In genomic region chr6:157227202-157228166, GRCh38 we compare ENCODE assay signal across 8 cellular contexts.
DNase-seq lines count a peak whose midpoint lies in the region; ATAC-seq, FAIRE-seq and TF ChIP-seq lines count a peak whose summit lies in the region.

No MANE protein-coding gene starts in this region.

- H3K4me3 ChIP-seq in PC-9, result no peak overlapping the region
- no peak overlapping the region for H3K4me3 ChIP-seq in epithelial cell of esophagus (ENCODE audit: low read length)
- no peak overlapping the region for H3K4me3 ChIP-seq in stomach

- H3K9me2 ChIP-seq in PC-9 (ENCODE audit: insufficient read depth), result no peaks in the 10 kb centered on the region

- no peak overlapping the region for H3K4me2 ChIP-seq in PC-9

- H3K4me3 Mint-ChIP-seq in activated naive CD4-positive, alpha-beta T cell treated with anti-CD3 and anti-CD28 coated beads, Interleukin-2, amount 10 ng/mL, durations not matched to agents 7 days and 5 days, result peak overlapping the region; percentile 42

- DNase-seq in activated naive CD4-positive, alpha-beta T cell treated with anti-CD3 and anti-CD28 coated beads, Interleukin-2, amount 10 ng/mL, durations not matched to agents 7 days and 5 days, result peak; percentile 80
- DNase-seq in activated naive CD4-positive, alpha-beta T cell treated with Interleukin-2 at 50 U/mL for 16 hours, result no peak
- no peak for DNase-seq in PC-9
- no peak for DNase-seq in epithelial cell of esophagus (ENCODE audit: low read depth)
- no peak for DNase-seq in urothelium cell line (ENCODE audit: low spot score)
- DNase-seq in HPDE6-E6E7 (ENCODE audit: extremely low spot score), result no peak
- DNase-seq in stomach, result no peak

- BruUV-seq in PC-9 (replicated peaks; lab: Mats Ljungman, UMichigan), result no TSS peak

- peak; percentile 86 for FAIRE-seq in urothelium cell line (lab: Jason Lieb, UNC)

- TF ChIP-seq EP300 in stomach (IDR thresholded peaks at IDR 0.05), result no peak

- no peaks in the 10 kb centered on the region for H3F3A ChIP-seq in PC-9 (ENCODE audit: insufficient read depth, low read depth)

- H3K4me1 Mint-ChIP-seq in activated naive CD4-positive, alpha-beta T cell treated with anti-CD3 and anti-CD28 coated beads, Interleukin-2, amount 10 ng/mL, durations not matched to agents 7 days and 5 days, result peaks cover 59% of the 10 kb centered on the region

- no peak for TF ChIP-seq POLR2A in stomach (IDR thresholded peaks at IDR 0.05)

- H3K27ac ChIP-seq in PC-9 (no peak overlapping the region), stomach (peak overlapping the region in 1 of 5 donors; percentile 69)

- H3K9me3 ChIP-seq in PC-9 (ENCODE audit: insufficient read depth, low read depth), result no peaks in the 10 kb centered on the region
- H3K9me3 ChIP-seq in stomach, result no peaks in the 10 kb centered on the region

- POLR2A ChIA-PET in PC-9 (lab: Charles Lee; ENCODE audit: unreplicated experiment), result no interaction called here

- H3K27ac Mint-ChIP-seq in activated naive CD4-positive, alpha-beta T cell treated with anti-CD3 and anti-CD28 coated beads, Interleukin-2, amount 10 ng/mL, durations not matched to agents 7 days and 5 days, result peak overlapping the region; percentile 88

- H3K9me3 Mint-ChIP-seq in activated naive CD4-positive, alpha-beta T cell treated with anti-CD3 and anti-CD28 coated beads, Interleukin-2, amount 10 ng/mL, durations not matched to agents 7 days and 5 days, result no peaks in the 10 kb centered on the region

- no peaks in the 10 kb centered on the region for H3K79me2 ChIP-seq in PC-9 (ENCODE audit: low read depth)

- H3K27me3 ChIP-seq in PC-9 (ENCODE audit: insufficient read depth, low read depth), result no peaks in the 10 kb centered on the region
- no peaks in the 10 kb centered on the region for H3K27me3 ChIP-seq in stomach

- no peak overlapping the region for H2AFZ ChIP-seq in PC-9

- TF ChIP-seq CTCF in PC-9 (conservative IDR thresholded peaks at IDR 0.05) (peak; percentile 30; the same call in 1 of the 2 replicates), epithelial cell of esophagus (IDR thresholded peaks at IDR 0.05; ENCODE audit: insufficient read depth, low read depth, low read length, missing control alignments) (peak; percentile 17), stomach (IDR thresholded peaks at IDR 0.05) (peak in 2 of 7 experiments; percentile 5 to 18)

- no peak for ATAC-seq in GM21717 (IDR thresholded peaks at IDR 0.05; ENCODE audit: unreplicated experiment)

- no peaks in the 10 kb centered on the region for H4K20me1 ChIP-seq in PC-9 (ENCODE audit: insufficient read depth)

- intact Hi-C loops in PC-9 (cut with micrococcal nuclease; ENCODE audit: unreplicated experiment), result no loop called here
- intact Hi-C loops in stomach (cut with DNase I; ENCODE audit: low total_unique reads), result loop anchor here (10.0 kb wide), 1 partner anchor 47 kb away; no protein-coding TSS in a partner anchor

- H3K36me3 ChIP-seq in PC-9 (ENCODE audit: low read depth), result no peaks in the 10 kb centered on the region
- no peaks in the 10 kb centered on the region for H3K36me3 ChIP-seq in stomach

- 74 to 81% (median 77%) methylated on average over 36 of the region's 36 CpGs for WGBS in stomach, 5 donors

- H3K27me3 Mint-ChIP-seq in activated naive CD4-positive, alpha-beta T cell treated with anti-CD3 and anti-CD28 coated beads, Interleukin-2, amount 10 ng/mL, durations not matched to agents 7 days and 5 days, result peaks cover 15% of the 10 kb centered on the region

- H3K4me1 ChIP-seq in PC-9 (replicated peaks; ENCODE audit: insufficient read depth), result no peaks in the 10 kb centered on the region
- peaks cover 0 to 33% (median 9%) of the 10 kb centered on the region in 4 donors for H3K4me1 ChIP-seq in stomach

- no peaks in the 10 kb centered on the region for H3K36me3 Mint-ChIP-seq in activated naive CD4-positive, alpha-beta T cell treated with anti-CD3 and anti-CD28 coated beads, Interleukin-2, amount 10 ng/mL, durations not matched to agents 7 days and 5 days

- CTCF ChIA-PET in activated naive CD4-positive, alpha-beta T cell treated with anti-CD3 and anti-CD28 coated beads, Interleukin-2, amount 10 ng/mL, durations not matched to agents 7 days and 5 days (lab: Charles Lee), result interaction anchor here (1.0 to 1.9 kb wide), 3 partner anchors 8 to 48 kb away, joined by 3 to 10 read pairs (median 7); no protein-coding TSS in a partner anchor
- CTCF ChIA-PET in PC-9 (lab: Charles Lee), result no interaction called here
